Comparison of ENCODE assay signal across 31 cellular contexts in the genomic region with DNA sequence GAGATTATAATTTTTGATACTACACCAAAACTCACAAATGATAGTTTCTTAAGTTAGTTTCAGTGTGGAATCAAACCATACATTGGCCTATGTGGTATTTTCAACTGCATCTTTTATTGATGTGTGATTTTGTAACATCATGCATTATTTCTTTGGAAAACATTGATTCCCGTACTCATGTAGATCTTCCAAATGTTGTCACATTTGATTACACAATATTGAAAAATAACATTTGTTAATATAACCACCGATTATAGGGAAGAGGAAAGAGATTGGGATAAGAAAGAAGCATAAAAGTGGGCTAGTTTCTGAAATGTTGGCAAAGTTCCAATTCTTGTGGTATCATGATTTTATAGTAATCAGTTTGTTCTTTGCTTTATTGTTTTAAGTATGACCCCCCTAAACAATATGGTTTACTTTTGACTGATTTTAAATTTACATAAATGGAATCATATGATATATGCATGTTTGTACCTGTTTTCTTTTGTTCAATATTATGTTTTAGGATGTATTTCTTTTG.
"Had no signal": no experiment of that assay in that cellular context is flagged by ENCODE, and none has a peak within 500 bp of the region (broad histone marks: within the 10 kb centered on the region; RNA-seq: fewer than 3 reads in every experiment).

No MANE protein-coding gene starts in this region.

- H3K4me2 ChIP-seq: hepatocyte had no signal

- FAIRE-seq: astrocyte, bronchial epithelial cell had no signal

- H3K79me2 ChIP-seq: hepatocyte had no signal

- H3K4me1 ChIP-seq: gastroesophageal sphincter, heart right ventricle had no signal

- H3K9me3 ChIP-seq: gastroesophageal sphincter had no signal

- ATAC-seq: activated CD4-positive, alpha-beta T cell treated with anti-CD3 and anti-CD28 coated beads for 36 hours; activated naive CD4-positive, alpha-beta T cell treated with anti-CD3 and anti-CD28 coated beads, Interleukin-2, amount 50 U/mL, for 72 hours; activated T-cell treated with anti-CD3 and anti-CD28 coated beads, Interleukin-2, amount 50 U/mL, for 72 hours; esophagus mucosa; gastroesophageal sphincter; heart right ventricle; T-helper 17 cell had no signal

- DNase-seq: activated CD4-positive, alpha-beta memory T cell treated with anti-CD3 and anti-CD28 coated beads, Interleukin-2, amount 10 ng/mL, durations not matched to agents 7 days and 5 days; activated CD4-positive, alpha-beta T cell treated with anti-CD3 and anti-CD28 coated beads for 36 hours; activated CD4-positive, alpha-beta T cell treated with anti-CD3 and anti-CD28 coated beads, Interleukin-2, amount 10 ng/mL, durations not matched to agents 24 days and 14 days; activated CD4-positive, alpha-beta T cell treated with anti-CD3 and anti-CD28 coated beads, Interleukin-2, amount 50 U/mL, for 4 hours; activated CD4-positive, CD25-positive, alpha-beta regulatory T cell; activated CD4-positive, CD25-positive, alpha-beta regulatory T cell treated with anti-CD3 and anti-CD28 coated beads, Interleukin-2, amount 50 U/mL, for 72 hours; activated CD8-positive, alpha-beta memory T cell treated with anti-CD3 and anti-CD28 coated beads, Interleukin-2, amount 50 U/mL, for 48 hours; activated gamma-delta T cell; activated naive CD4-positive, alpha-beta T cell; activated naive CD4-positive, alpha-beta T cell treated with anti-CD3 and anti-CD28 coated beads, Interleukin-2, amount 10 ng/mL, durations not matched to agents 7 days and 5 days; activated naive CD8-positive, alpha-beta T cell treated with anti-CD3 and anti-CD28 coated beads, Interleukin-2, amount 10 ng/mL, durations not matched to agents 7 days and 5 days; activated T-cell treated with anti-CD3 and anti-CD28 coated beads for 4 hours; activated T-cell treated with anti-CD3 and anti-CD28 coated beads, Interleukin-2, amount 50 U/mL, for 24 hours; activated T-cell treated with anti-CD3 and anti-CD28 coated beads, Interleukin-2, amount 50 U/mL, for 72 hours; amniotic stem cell; anterior cingulate cortex; brain microvascular endothelial cell; dorsolateral prefrontal cortex; effector memory CD4-positive, alpha-beta T cell; endodermal cell; foreskin melanocyte; heart right ventricle; T-helper 17 cell; T1000 had no signal

- H3K4me3 ChIP-seq: coronary artery, dorsolateral prefrontal cortex, gastroesophageal sphincter, heart right ventricle, hepatocyte had no signal

- H3K36me3 ChIP-seq: brain microvascular endothelial cell, gastroesophageal sphincter, heart right ventricle had no signal

- H3K27me3 ChIP-seq: brain microvascular endothelial cell, dorsolateral prefrontal cortex, gastroesophageal sphincter, heart right ventricle, hepatocyte had no signal

- H2AFZ ChIP-seq: hepatocyte had no signal

- H3K27ac ChIP-seq: brain microvascular endothelial cell, coronary artery, dorsolateral prefrontal cortex, gastroesophageal sphincter, heart right ventricle, hepatocyte had no signal
